24 cellular contexts compared by ENCODE assay signal in genomic region chr22:37701121-37701786, GRCh38. TPM values are rescaled to one million over a fixed set of nuclear protein-coding genes. Genes with fewer than 3 reads are reported as not detected.
DNase-seq lines count a peak whose midpoint lies in the region; ATAC-seq and TF ChIP-seq lines count a peak whose summit lies in the region.
"Had no signal": no experiment of that assay in that cellular context is flagged by ENCODE, and none has a peak within 500 bp of the region (broad histone marks: within the 10 kb centered on the region; RNA-seq: fewer than 3 reads in every experiment).

No MANE protein-coding gene starts in this region.

- WGBS in IMR-90 (ENCODE audit: extremely low coverage in 2 of 2, insufficient read length in 1 of 2), 2 experiments, result 83% methylated on average over 2 of the region's 8 CpGs; no CpG with 5 or more reads in 1 of the 2 experiments

- no peaks in the 10 kb centered on the region for H3K27me3 ChIP-seq in IMR-90 (ENCODE audit: control insufficient read depth, insufficient read depth, low read length)
- no peaks in the 10 kb centered on the region for H3K27me3 ChIP-seq in MM.1S (replicated peaks; ENCODE audit: insufficient read depth, low read length)
- H3K27me3 ChIP-seq: body of pancreas, esophagus squamous epithelium had no signal

- no peaks in the 10 kb centered on the region for H3K9me2 ChIP-seq in MM.1S (replicated peaks; ENCODE audit: insufficient read depth, low read length)

- H2BK5ac ChIP-seq in IMR-90 (ENCODE audit: low read depth, low read length, poor library complexity, severe bottlenecking), result no peak overlapping the region

- H3K18ac ChIP-seq in IMR-90 (ENCODE audit: low read depth, low read length), result no peak overlapping the region

- no peaks in the 10 kb centered on the region for H3K9me3 ChIP-seq in IMR-90 (ENCODE audit: control insufficient read depth, insufficient read depth, low read length)
- no peaks in the 10 kb centered on the region for H3K9me3 ChIP-seq in MM.1S (replicated peaks; ENCODE audit: insufficient read depth, low read length)
- H3K9me3 ChIP-seq: body of pancreas, esophagus squamous epithelium had no signal

- H4K20me1 ChIP-seq in IMR-90 (ENCODE audit: insufficient read depth, low read length) (no peaks in the 10 kb centered on the region), MM.1S (ENCODE audit: insufficient read depth, low read length) (no peaks in the 10 kb centered on the region)

- H3K4ac ChIP-seq in IMR-90 (ENCODE audit: low read depth, low read length), result no peak overlapping the region

- no peak overlapping the region for H4K5ac ChIP-seq in IMR-90 (ENCODE audit: low read depth, low read length)

- TF ChIP-seq RAD21 in IMR-90 (IDR thresholded peaks at IDR 0.05; ENCODE audit: low read length), result no peak

- H3F3A ChIP-seq in MM.1S (ENCODE audit: insufficient read depth, low read length), result no peaks in the 10 kb centered on the region

- H3K27ac ChIP-seq in IMR-90 (ENCODE audit: insufficient read depth, low read length) (no peak overlapping the region), MM.1S (ENCODE audit: low read length) (no peak overlapping the region)
- H3K27ac ChIP-seq: body of pancreas, esophagus squamous epithelium, parathyroid adenoma, RWPE1 had no signal

- no peaks in the 10 kb centered on the region for H3K36me3 ChIP-seq in IMR-90 (ENCODE audit: control insufficient read depth, insufficient read depth, low read length)
- H3K36me3 ChIP-seq in MM.1S (replicated peaks; ENCODE audit: insufficient read depth, low read length), result no peaks in the 10 kb centered on the region
- H3K36me3 ChIP-seq: esophagus squamous epithelium had no signal

- no TSS peak for BruUV-seq in IMR-90 (replicated peaks; lab: Mats Ljungman, UMichigan)

- DNase-seq in IMR-90 (peak; percentile 32), RKO (ENCODE audit: low spot score) (peak; percentile 29), fibroblast of villous mesenchyme (ENCODE audit: low read depth) (peak; percentile 27), superior temporal gyrus (ENCODE audit: extremely low spot score) (peak; percentile 15), MM.1S (no peak), SW480 (ENCODE audit: low spot score) (no peak)
- DNase-seq: activated CD4-positive, alpha-beta memory T cell treated with anti-CD3 and anti-CD28 coated beads for 36 hours; activated naive CD8-positive, alpha-beta T cell treated with anti-CD3 and anti-CD28 coated beads, Interleukin-2, amount 50 U/mL, for 24 hours; CD4-positive, alpha-beta memory T cell; effector memory CD8-positive, alpha-beta T cell; esophagus squamous epithelium; HFFc6; naive B cell; NCI-H1436 treated with DMSO at 0.1 percent for 48 hours; NCI-H524; T1000 had no signal

- H3K4me2 ChIP-seq in IMR-90 (ENCODE audit: low read depth, low read length) (no peak overlapping the region), MM.1S (ENCODE audit: low read depth, low read length) (no peak overlapping the region)

- H3K56ac ChIP-seq in IMR-90 (ENCODE audit: extremely low read depth, insufficient read depth, low read length), result no peak overlapping the region

- H2BK20ac ChIP-seq in IMR-90 (ENCODE audit: low read depth, low read length), result no peak overlapping the region

- CTCF ChIA-PET in IMR-90 (lab: Yijun Ruan, JAX), result no interaction called here

- no peaks in the 10 kb centered on the region for H3K79me2 ChIP-seq in MM.1S (ENCODE audit: low read length)
- H3K79me2 ChIP-seq: parathyroid adenoma had no signal

- no peak overlapping the region for H4K8ac ChIP-seq in IMR-90 (ENCODE audit: low read depth in 2 of 2, low read length in 2 of 2)

- H2AK9ac ChIP-seq in IMR-90 (replicated peaks; ENCODE audit: low read depth, low read length, poor library complexity), result no peak overlapping the region

- TF ChIP-seq POLR2A in IMR-90 (IDR thresholded peaks at IDR 0.05; ENCODE audit: low read depth, low read length), result no peak
- TF ChIP-seq POLR2A in GM18505 (IDR thresholded peaks at IDR 0.05; ENCODE audit: borderline replicate concordance, extremely low read depth, insufficient read depth, insufficient read length), result no peak

- H2BK15ac ChIP-seq in IMR-90 (ENCODE audit: low read depth, low read length), result no peak overlapping the region

- H3K4me3 ChIP-seq in IMR-90 (ENCODE audit: insufficient read depth, low read depth, low read length), result no peak overlapping the region
- H3K4me3 ChIP-seq in fibroblast of villous mesenchyme (ENCODE audit: low read depth, low read length), result no peak overlapping the region
- H3K4me3 ChIP-seq in MM.1S (ENCODE audit: low read length), result no peak overlapping the region
- H3K4me3 ChIP-seq: body of pancreas, esophagus squamous epithelium, GM12878 had no signal

- H3K4me1 ChIP-seq in IMR-90 (ENCODE audit: control insufficient read depth, insufficient read depth, low read length), result peaks cover 4% of the 10 kb centered on the region; the same call in 1 of the 2 replicates
- H3K4me1 ChIP-seq in MM.1S (ENCODE audit: low read length), result no peaks in the 10 kb centered on the region
- H3K4me1 ChIP-seq: parathyroid adenoma had no signal

- ATAC-seq in IMR-90 (ENCODE audit: low read depth) (no peak), GM19395 (IDR thresholded peaks at IDR 0.05; ENCODE audit: unreplicated experiment) (no peak), GM18505 (IDR thresholded peaks at IDR 0.05; ENCODE audit: unreplicated experiment) (no peak)
- ATAC-seq: activated naive CD8-positive, alpha-beta T cell treated with anti-CD3 and anti-CD28 coated beads, Interleukin-2, amount 50 U/mL, for 24 hours; body of pancreas; effector memory CD8-positive, alpha-beta T cell; GM12878; sciatic nerve; SK-N-SH treated with all-trans-retinoic acid at 6 μM for 48 hours had no signal

- in situ Hi-C loops in IMR-90 (cut with MboI; ENCODE audit: low sequenced_read_pairs), result no loop called here

- no peak overlapping the region for H4K91ac ChIP-seq in IMR-90 (ENCODE audit: insufficient read depth, low read depth, low read length)

- H2AFZ ChIP-seq in IMR-90 (replicated peaks; ENCODE audit: low read length, poor library complexity), result no peak overlapping the region
- H2AFZ ChIP-seq in MM.1S (ENCODE audit: low read length), result no peak overlapping the region
- H2AFZ ChIP-seq: parathyroid adenoma had no signal

- H3K9me1 ChIP-seq in IMR-90 (ENCODE audit: insufficient read depth, low read length), result peaks cover 15% of the 10 kb centered on the region; the same call in 1 of the 2 replicates

- H3K23ac ChIP-seq in IMR-90 (ENCODE audit: low read depth, low read length), result no peak overlapping the region

- H3K9ac ChIP-seq in IMR-90 (ENCODE audit: low read depth, low read length) (no peak overlapping the region), MM.1S (ENCODE audit: low read length) (no peak overlapping the region)
- H3K9ac ChIP-seq: parathyroid adenoma had no signal

- peaks cover 0 to 7% of the 10 kb centered on the region in 2 experiments; a peak in 1 of 4 replicates for H3K79me1 ChIP-seq in IMR-90 (ENCODE audit: low read depth in 1 of 2, low read length in 2 of 2)

- H2AK5ac ChIP-seq in IMR-90 (ENCODE audit: low read depth, low read length), result no peak overlapping the region

- H3K14ac ChIP-seq in IMR-90 (replicated peaks; ENCODE audit: low read depth, low read length), result no peak overlapping the region

- intact Hi-C loops in IMR-90 (cut with micrococcal nuclease), result no loop called here

- POLR2A ChIA-PET in IMR-90 (lab: Charles Lee; ENCODE audit: unreplicated experiment), result no interaction called here

- H2BK120ac ChIP-seq in IMR-90 (ENCODE audit: low read depth, low read length), result no peak overlapping the region

- TF ChIP-seq CTCF in IMR-90 (conservative IDR thresholded peaks at IDR 0.05; ENCODE audit: low read depth, low read length) (no peak), fibroblast of villous mesenchyme (IDR thresholded peaks at IDR 0.05; ENCODE audit: insufficient read depth, low read depth, low read length) (no peak), MM.1S (IDR thresholded peaks at IDR 0.05; ENCODE audit: low read length) (no peak)

- dilution Hi-C loops in IMR-90 (cut with HindIII; ENCODE audit: low sequenced_read_pairs, unreplicated experiment), result no loop called here

TF ChIP-seq in IMR-90, 13 proteins besides CTCF, POLR2A, EP300 and RAD21 (continues in another document):
- TF ChIP-seq USF2 (IDR thresholded peaks at IDR 0.05; ENCODE audit: low read depth, low read length) (no peak), NFE2L2 (IDR thresholded peaks at IDR 0.05; ENCODE audit: low read depth, low read length) (no peak), CEBPB (IDR thresholded peaks at IDR 0.05; ENCODE audit: low read depth, low read length) (peak; percentile 69), RFX5 (IDR thresholded peaks at IDR 0.05; ENCODE audit: low read depth, low read length) (no peak), MAFK (IDR thresholded peaks at IDR 0.05; ENCODE audit: low read depth, low read length) (no peak)

RNA-seq across cellular contexts. Expression of gene TRIOBP, which starts 4.4 kb away (rescaled TPM):
- total RNA-seq in IMR-90 (2012; rRNA removed), result 46.4 and 47.5 TPM in 2 replicates
- polyA plus RNA-seq in IMR-90 (2012; rRNA removed), result 65.5 and 69.8 TPM in 2 replicates
- 66.8 and 79.6 TPM in 2 replicates for polyA plus RNA-seq in IMR-90 (2012; cell fraction: cytosol; rRNA removed)
- polyA plus RNA-seq in IMR-90 (2012; cell fraction: nucleus; rRNA removed; ENCODE audit: low replicate concordance), result 42.7 and 68.1 TPM in 2 replicates
- total RNA-seq in fibroblast of villous mesenchyme, result 121 and 141 TPM in 2 replicates

RNA-seq across cellular contexts. Expression of gene NOL12, which starts 15.1 kb away (rescaled TPM):
- 16.0 and 29.7 TPM in 2 replicates for total RNA-seq in IMR-90 (2012; rRNA removed)
- polyA plus RNA-seq in IMR-90 (2012; rRNA removed), result 25.6 and 25.7 TPM in 2 replicates
- polyA plus RNA-seq in IMR-90 (2012; cell fraction: cytosol; rRNA removed), result 23.2 and 28.5 TPM in 2 replicates
- polyA plus RNA-seq in IMR-90 (2012; cell fraction: nucleus; rRNA removed; ENCODE audit: low replicate concordance), result 44.8 and 73.3 TPM in 2 replicates
- total RNA-seq in fibroblast of villous mesenchyme, result 7.3 and 10.3 TPM in 2 replicates

RNA-seq across cellular contexts. Expression of gene LGALS1, which starts 25.8 kb away (rescaled TPM):
- total RNA-seq in IMR-90 (2012; rRNA removed) (9,081 and 15,383 TPM in 2 replicates), fibroblast of villous mesenchyme (3,707 and 5,728 TPM in 2 replicates)
- polyA plus RNA-seq in IMR-90 (2012; rRNA removed), result 11,896 and 18,749 TPM in 2 replicates
- polyA plus RNA-seq in IMR-90 (2012; cell fraction: cytosol; rRNA removed), result 53,551 and 65,152 TPM in 2 replicates
- polyA plus RNA-seq in IMR-90 (2012; cell fraction: nucleus; rRNA removed; ENCODE audit: low replicate concordance), result 5,542 and 13,774 TPM in 2 replicates

RNA-seq across cellular contexts. Expression of gene PDXP, which starts 42.7 kb away (rescaled TPM):
- total RNA-seq in IMR-90 (2012; rRNA removed) (5.4 and 5.6 TPM in 2 replicates), fibroblast of villous mesenchyme (9.0 and 9.9 TPM in 2 replicates)
- polyA plus RNA-seq in IMR-90 (2012; rRNA removed), result 24.1 and 26.5 TPM in 2 replicates
- polyA plus RNA-seq in IMR-90 (2012; cell fraction: cytosol; rRNA removed), result 17.9 and 18.9 TPM in 2 replicates
- polyA plus RNA-seq in IMR-90 (2012; cell fraction: nucleus; rRNA removed; ENCODE audit: low replicate concordance), result 4.8 and 10.9 TPM in 2 replicates

Comparison
In these comparisons a context has a peak if more than half of its experiments do, and no peak if none do; other contexts are left out.
1. DNase-seq: peak in IMR-90 (single experiment), RKO (single experiment), fibroblast of villous mesenchyme (single experiment) and superior temporal gyrus (single experiment); none in MM.1S (single experiment) and SW480 (single experiment).